In genomic region chr11:94678236-94678635, GRCh38 we compare ENCODE assay signal across 18 cellular contexts.
DNase-seq lines count a peak whose midpoint lies in the region; ATAC-seq and TF ChIP-seq lines count a peak whose summit lies in the region.
"Had no signal": no experiment of that assay in that cellular context is flagged by ENCODE, and none has a peak within 500 bp of the region (broad histone marks: within the 10 kb centered on the region; RNA-seq: fewer than 3 reads in every experiment).

No MANE protein-coding gene starts in this region.

- DNase-seq in SIG-M5 treated with dmso at 0.1 percent for 504 hours (lab: John Stamatoyannopoulos, UW; ENCODE audit: unreplicated experiment) (peak; percentile 3), SIG-M5 (lab: John Stamatoyannopoulos, UW) (no peak), fibroblast of the aortic adventitia (ENCODE audit: low read depth) (peak; percentile 32), renal cortical epithelial cell (ENCODE audit: low read depth) (peak; percentile 34), cerebellar cortex (ENCODE audit: low spot score) (no peak), anterior cingulate cortex (lab: John Stamatoyannopoulos, UW) (no peak)
- DNase-seq: HCEC 1CT, IMR-90, NCI-H146, NCI-H2081 treated with DMSO at 0.1 percent for 48 hours, NCI-H226, NCI-H69 had no signal

- H3K27ac ChIP-seq in VCaP, result peak overlapping the region; percentile 12; the same call in 1 of the 2 replicates
- H3K27ac ChIP-seq: 22Rv1, BLaER1, SJSA1 had no signal

- H3K4me3 ChIP-seq in fibroblast of the aortic adventitia (ENCODE audit: low read depth, low read length), result no peak overlapping the region
- H3K4me3 ChIP-seq: BLaER1, SJSA1 had no signal

- no peak for TF ChIP-seq CTCF in VCaP (conservative IDR thresholded peaks at IDR 0.05)
- TF ChIP-seq CTCF in fibroblast of the aortic adventitia (IDR thresholded peaks at IDR 0.05; ENCODE audit: insufficient read depth, low read length), result no peak

- ATAC-seq in GM18498 (IDR thresholded peaks at IDR 0.05; ENCODE audit: unreplicated experiment), result no peak
- ATAC-seq: Panc1 had no signal

Comparison
In these comparisons a context has a peak if more than half of its experiments do, and no peak if none do; other contexts are left out.
1. DNase-seq: peak in SIG-M5 treated with dmso at 0.1 percent for 504 hours (single experiment), fibroblast of the aortic adventitia (single experiment) and renal cortical epithelial cell (single experiment); none in SIG-M5 (single experiment), cerebellar cortex (single experiment) and anterior cingulate cortex (0 of 58).